In genomic region chr16:57070424-57070823, GRCh38 we compare ENCODE assay signal across 19 cellular contexts. TPM values are rescaled to one million over a fixed set of nuclear protein-coding genes. Genes with fewer than 3 reads are reported as not detected.
DNase-seq lines count a peak whose midpoint lies in the region; ATAC-seq and TF ChIP-seq lines count a peak whose summit lies in the region.
"Had no signal": no experiment of that assay in that cellular context is flagged by ENCODE, and none has a peak within 500 bp of the region (broad histone marks: within the 10 kb centered on the region; RNA-seq: fewer than 3 reads in every experiment).

No MANE protein-coding gene starts in this region.

- no peaks in the 10 kb centered on the region for H3F3A ChIP-seq in GM23338 (replicated peaks; ENCODE audit: low read depth)

- H3K27ac ChIP-seq in GM23338 (ENCODE audit: low read depth), result no peak overlapping the region
- H3K27ac ChIP-seq: C4-2B, heart right ventricle, Peyer's patch, SJSA1 had no signal

- no peak overlapping the region for H2AFZ ChIP-seq in GM23338

- peaks cover 7% of the 10 kb centered on the region for H3K36me3 Mint-ChIP-seq in activated naive CD4-positive, alpha-beta T cell treated with anti-CD3 and anti-CD28 coated beads, Interleukin-2, amount 50 U/mL, for 24 hours
- H3K36me3 Mint-ChIP-seq in activated naive CD4-positive, alpha-beta T cell treated with anti-CD3 and anti-CD28 coated beads for 36 hours (ENCODE audit: low read depth), result peaks cover 13% of the 10 kb centered on the region
- H3K36me3 Mint-ChIP-seq in T-helper 2 cell treated with Interferon-gamma antibody and Interleukin-4, amounts not matched to agents 5 μg/mL and 100 μg/mL, for 36 hours (ENCODE audit: low read depth), result peaks cover 57% of the 10 kb centered on the region
- peaks cover 46% of the 10 kb centered on the region for H3K36me3 Mint-ChIP-seq in dendritic cell treated with granulocyte-macrophage colony-stimulating factor and Interleukin-4, amounts not matched to agents 40 ng/mL and 50 ng/mL, for 4 days (ENCODE audit: low read depth)
- peaks cover 96% of the 10 kb centered on the region for H3K36me3 Mint-ChIP-seq in stimulated activated memory B cell treated with anti-CD40 and anti-IgM and Interleukin-4, amounts not matched to agents 10 μg/mL and 1 μg/mL and 100 μg/mL, for 72 hours
- no peaks in the 10 kb centered on the region for H3K36me3 Mint-ChIP-seq in GM23338 (ENCODE audit: low read depth)

- intact Hi-C loops in activated naive CD4-positive, alpha-beta T cell treated with anti-CD3 and anti-CD28 coated beads for 36 hours (cut with micrococcal nuclease), result no loop called here
- intact Hi-C loops in dendritic cell treated with granulocyte-macrophage colony-stimulating factor and Interleukin-4, amounts not matched to agents 40 ng/mL and 50 ng/mL, for 4 days (cut with micrococcal nuclease), result no loop called here
- intact Hi-C loops in Right ventricle myocardium superior (cut with DNase I), result no loop called here

- DNase-seq in activated naive CD4-positive, alpha-beta T cell treated with anti-CD3 and anti-CD28 coated beads for 36 hours, result no peak
- no peak for DNase-seq in T-helper 2 cell treated with Interferon-gamma antibody and Interleukin-4, amounts not matched to agents 5 μg/mL and 100 μg/mL, for 36 hours (ENCODE audit: low spot score)
- no peak for DNase-seq in GM23338 (ENCODE audit: low spot score)
- DNase-seq in Right ventricle myocardium superior, result no peak
- DNase-seq: activated CD8-positive, alpha-beta memory T cell treated with anti-CD3 and anti-CD28 coated beads for 24 hours; aorta; DMS153; heart right ventricle; midbrain; NCI-H1092; NCI-H510A; Peyer's patch had no signal

- no peak overlapping the region for H3K4me3 Mint-ChIP-seq in activated naive CD4-positive, alpha-beta T cell treated with anti-CD3 and anti-CD28 coated beads, Interleukin-2, amount 50 U/mL, for 24 hours
- H3K4me3 Mint-ChIP-seq in activated naive CD4-positive, alpha-beta T cell treated with anti-CD3 and anti-CD28 coated beads for 36 hours, result no peak overlapping the region
- H3K4me3 Mint-ChIP-seq in T-helper 2 cell treated with Interferon-gamma antibody and Interleukin-4, amounts not matched to agents 5 μg/mL and 100 μg/mL, for 36 hours, result no peak overlapping the region
- H3K4me3 Mint-ChIP-seq in dendritic cell treated with granulocyte-macrophage colony-stimulating factor and Interleukin-4, amounts not matched to agents 40 ng/mL and 50 ng/mL, for 4 days, result no peak overlapping the region
- H3K4me3 Mint-ChIP-seq in stimulated activated memory B cell treated with anti-CD40 and anti-IgM and Interleukin-4, amounts not matched to agents 10 μg/mL and 1 μg/mL and 100 μg/mL, for 72 hours, result peak overlapping the region; percentile 48
- no peak overlapping the region for H3K4me3 Mint-ChIP-seq in GM23338

- H3K36me3 ChIP-seq in GM23338 (ENCODE audit: insufficient read depth), result no peaks in the 10 kb centered on the region

- H3K27ac Mint-ChIP-seq in activated naive CD4-positive, alpha-beta T cell treated with anti-CD3 and anti-CD28 coated beads, Interleukin-2, amount 50 U/mL, for 24 hours, result peak overlapping the region; percentile 63
- H3K27ac Mint-ChIP-seq in activated naive CD4-positive, alpha-beta T cell treated with anti-CD3 and anti-CD28 coated beads for 36 hours, result no peak overlapping the region
- peak overlapping the region; percentile 52 for H3K27ac Mint-ChIP-seq in T-helper 2 cell treated with Interferon-gamma antibody and Interleukin-4, amounts not matched to agents 5 μg/mL and 100 μg/mL, for 36 hours
- peak overlapping the region; percentile 70 for H3K27ac Mint-ChIP-seq in dendritic cell treated with granulocyte-macrophage colony-stimulating factor and Interleukin-4, amounts not matched to agents 40 ng/mL and 50 ng/mL, for 4 days
- peak overlapping the region; percentile 85 for H3K27ac Mint-ChIP-seq in stimulated activated memory B cell treated with anti-CD40 and anti-IgM and Interleukin-4, amounts not matched to agents 10 μg/mL and 1 μg/mL and 100 μg/mL, for 72 hours
- H3K27ac Mint-ChIP-seq in GM23338, result no peak overlapping the region
- H3K27ac Mint-ChIP-seq: progenitor cell of endocrine pancreas had no signal

- no peak for ATAC-seq in stimulated activated memory B cell treated with anti-CD40 and anti-IgM and Interleukin-4, amounts not matched to agents 10 μg/mL and 1 μg/mL and 100 μg/mL, for 72 hours
- no peak for ATAC-seq in HG03520 (IDR thresholded peaks at IDR 0.05; ENCODE audit: unreplicated experiment)
- no peak for ATAC-seq in GM23338
- ATAC-seq in Right ventricle myocardium superior (ENCODE audit: poor library complexity), result no peak

- H3K27me3 Mint-ChIP-seq in activated naive CD4-positive, alpha-beta T cell treated with anti-CD3 and anti-CD28 coated beads, Interleukin-2, amount 50 U/mL, for 24 hours, result no peaks in the 10 kb centered on the region
- no peaks in the 10 kb centered on the region for H3K27me3 Mint-ChIP-seq in activated naive CD4-positive, alpha-beta T cell treated with anti-CD3 and anti-CD28 coated beads for 36 hours (ENCODE audit: low read depth)
- H3K27me3 Mint-ChIP-seq in T-helper 2 cell treated with Interferon-gamma antibody and Interleukin-4, amounts not matched to agents 5 μg/mL and 100 μg/mL, for 36 hours (ENCODE audit: low read depth), result no peaks in the 10 kb centered on the region
- H3K27me3 Mint-ChIP-seq in dendritic cell treated with granulocyte-macrophage colony-stimulating factor and Interleukin-4, amounts not matched to agents 40 ng/mL and 50 ng/mL, for 4 days, result no peaks in the 10 kb centered on the region
- H3K27me3 Mint-ChIP-seq in stimulated activated memory B cell treated with anti-CD40 and anti-IgM and Interleukin-4, amounts not matched to agents 10 μg/mL and 1 μg/mL and 100 μg/mL, for 72 hours, result no peaks in the 10 kb centered on the region
- H3K27me3 Mint-ChIP-seq in GM23338 (ENCODE audit: insufficient read depth, low read depth, poor library complexity), result peaks cover 5% of the 10 kb centered on the region

- H3K4me3 ChIP-seq in GM23338, result no peak overlapping the region
- H3K4me3 ChIP-seq: heart right ventricle, Peyer's patch, SJSA1 had no signal

- H3K4me1 Mint-ChIP-seq in activated naive CD4-positive, alpha-beta T cell treated with anti-CD3 and anti-CD28 coated beads, Interleukin-2, amount 50 U/mL, for 24 hours, result peaks cover 19% of the 10 kb centered on the region
- H3K4me1 Mint-ChIP-seq in activated naive CD4-positive, alpha-beta T cell treated with anti-CD3 and anti-CD28 coated beads for 36 hours (ENCODE audit: low read depth), result peaks cover 12% of the 10 kb centered on the region
- H3K4me1 Mint-ChIP-seq in T-helper 2 cell treated with Interferon-gamma antibody and Interleukin-4, amounts not matched to agents 5 μg/mL and 100 μg/mL, for 36 hours (ENCODE audit: low read depth), result peaks cover 7% of the 10 kb centered on the region
- peaks cover 68% of the 10 kb centered on the region for H3K4me1 Mint-ChIP-seq in dendritic cell treated with granulocyte-macrophage colony-stimulating factor and Interleukin-4, amounts not matched to agents 40 ng/mL and 50 ng/mL, for 4 days (ENCODE audit: low read depth)
- peaks cover 66% of the 10 kb centered on the region for H3K4me1 Mint-ChIP-seq in stimulated activated memory B cell treated with anti-CD40 and anti-IgM and Interleukin-4, amounts not matched to agents 10 μg/mL and 1 μg/mL and 100 μg/mL, for 72 hours
- H3K4me1 Mint-ChIP-seq in GM23338, result no peaks in the 10 kb centered on the region; the same call in 2 of the 3 replicates

- TF ChIP-seq CTCF in GM23338 (conservative IDR thresholded peaks at IDR 0.05; ENCODE audit: low read depth in 2 of 2), result no peak

- H3K79me2 ChIP-seq in GM23338 (replicated peaks; ENCODE audit: insufficient read depth), result no peaks in the 10 kb centered on the region

- no peak overlapping the region for H3K4me2 ChIP-seq in GM23338

- CTCF ChIA-PET in activated naive CD4-positive, alpha-beta T cell treated with anti-CD3 and anti-CD28 coated beads for 36 hours (lab: Charles Lee), result interaction anchor here (0.6 to 1.7 kb wide), 3 partner anchors 11 to 23 kb away, joined by 3 to 8 read pairs (median 3); no protein-coding TSS in a partner anchor

- no peaks in the 10 kb centered on the region for H4K20me1 ChIP-seq in GM23338 (replicated peaks; ENCODE audit: insufficient read depth)

- no peaks in the 10 kb centered on the region for H3K4me1 ChIP-seq in GM23338 (ENCODE audit: insufficient read depth)
- H3K4me1 ChIP-seq: Peyer's patch had no signal

- no peaks in the 10 kb centered on the region for H3K9me2 ChIP-seq in GM23338 (ENCODE audit: insufficient read depth)

- no peaks in the 10 kb centered on the region for H3K27me3 ChIP-seq in GM23338 (ENCODE audit: insufficient read depth)
- H3K27me3 ChIP-seq: heart right ventricle, Peyer's patch, SJSA1 had no signal

- H3K9me3 Mint-ChIP-seq in activated naive CD4-positive, alpha-beta T cell treated with anti-CD3 and anti-CD28 coated beads, Interleukin-2, amount 50 U/mL, for 24 hours, result no peaks in the 10 kb centered on the region
- H3K9me3 Mint-ChIP-seq in activated naive CD4-positive, alpha-beta T cell treated with anti-CD3 and anti-CD28 coated beads for 36 hours, result no peaks in the 10 kb centered on the region
- H3K9me3 Mint-ChIP-seq in T-helper 2 cell treated with Interferon-gamma antibody and Interleukin-4, amounts not matched to agents 5 μg/mL and 100 μg/mL, for 36 hours, result no peaks in the 10 kb centered on the region
- H3K9me3 Mint-ChIP-seq in dendritic cell treated with granulocyte-macrophage colony-stimulating factor and Interleukin-4, amounts not matched to agents 40 ng/mL and 50 ng/mL, for 4 days, result no peaks in the 10 kb centered on the region
- peaks cover 7% of the 10 kb centered on the region for H3K9me3 Mint-ChIP-seq in stimulated activated memory B cell treated with anti-CD40 and anti-IgM and Interleukin-4, amounts not matched to agents 10 μg/mL and 1 μg/mL and 100 μg/mL, for 72 hours
- no peaks in the 10 kb centered on the region for H3K9me3 Mint-ChIP-seq in GM23338

TF ChIP-seq in GM23338, 12 proteins besides CTCF, POLR2A, EP300 and RAD21 (continues in another document):
- no peak for TF ChIP-seq POLR2AphosphoS5 (IDR thresholded peaks at IDR 0.05; ENCODE audit: low read depth)
- TF ChIP-seq ZNF331 (CRISPR knock-in tag; IDR thresholded peaks at IDR 0.05; ENCODE audit: low read depth), result no peak
- no peak for TF ChIP-seq ZNF114 (CRISPR knock-in tag; IDR thresholded peaks at IDR 0.05)
- TF ChIP-seq CREB1 (CRISPR knock-in tag; IDR thresholded peaks at IDR 0.05; ENCODE audit: low read depth), result no peak

RNA-seq across cellular contexts. Expression of gene CPNE2, which starts 22.0 kb away (rescaled TPM):
- total RNA-seq in activated naive CD4-positive, alpha-beta T cell treated with anti-CD3 and anti-CD28 coated beads for 36 hours, result 1 to 10 TPM; 5.1 TPM
- total RNA-seq in GM23338 (2014; rRNA removed; shearing (Covaris generic)), result 11.3 and 14.2 TPM in 2 replicates
- 7.1 and 9.5 TPM in 2 replicates for polyA plus RNA-seq in GM23338 (2016; fragmentation: Nextera tagmentation; extraction: Ambion mirVana)
- 13.3 TPM for total RNA-seq in Right ventricle myocardium superior

Comparison
In these comparisons a context has a peak if more than half of its experiments do, and no peak if none do; other contexts are left out.
1. H3K27ac Mint-ChIP-seq: peak in activated naive CD4-positive, alpha-beta T cell treated with anti-CD3 and anti-CD28 coated beads, Interleukin-2, amount 50 U/mL, for 24 hours (single experiment), T-helper 2 cell treated with Interferon-gamma antibody and Interleukin-4, amounts not matched to agents 5 μg/mL and 100 μg/mL, for 36 hours (single experiment), dendritic cell treated with granulocyte-macrophage colony-stimulating factor and Interleukin-4, amounts not matched to agents 40 ng/mL and 50 ng/mL, for 4 days (single experiment) and stimulated activated memory B cell treated with anti-CD40 and anti-IgM and Interleukin-4, amounts not matched to agents 10 μg/mL and 1 μg/mL and 100 μg/mL, for 72 hours (single experiment); none in activated naive CD4-positive, alpha-beta T cell treated with anti-CD3 and anti-CD28 coated beads for 36 hours (single experiment) and GM23338 (single experiment).